27 cellular contexts compared by ENCODE assay signal in the genomic region with DNA sequence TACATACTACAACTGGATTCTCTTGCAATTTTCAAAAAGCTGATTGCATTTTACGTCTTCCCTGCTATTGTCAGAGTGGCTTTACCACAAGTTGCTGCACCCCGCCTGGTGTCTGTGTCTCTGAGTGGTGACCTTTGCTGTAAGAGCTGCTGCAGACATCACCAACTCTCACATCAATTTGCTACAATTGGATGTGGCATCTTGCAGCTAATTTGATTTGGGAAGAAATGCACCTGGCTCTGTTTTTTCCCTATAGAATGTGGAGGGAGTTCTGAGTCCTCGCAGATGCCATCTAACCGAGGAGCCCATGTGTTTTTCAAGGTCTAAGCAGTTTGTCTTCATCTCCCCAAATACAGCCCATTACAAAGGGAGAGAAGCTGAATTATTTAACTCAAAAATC.
"Had no signal": no experiment of that assay in that cellular context is flagged by ENCODE, and none has a peak within 500 bp of the region (broad histone marks: within the 10 kb centered on the region; RNA-seq: fewer than 3 reads in every experiment).

No MANE protein-coding gene starts in this region.

- H3K9me3 ChIP-seq: esophagus muscularis mucosa, heart right ventricle, left ventricle myocardium inferior, lower lobe of right lung, prostate gland, sigmoid colon, thoracic aorta, transverse colon, upper lobe of right lung, uterus had no signal

- H3K36me3 ChIP-seq: esophagus muscularis mucosa, gastroesophageal sphincter, heart right ventricle, left ventricle myocardium inferior, lower lobe of right lung, prostate gland, sigmoid colon, thoracic aorta, transverse colon, upper lobe of right lung, uterus had no signal

- H3K27me3 ChIP-seq: uterus had no signal

- FAIRE-seq: endothelial cell of umbilical vein, islet of Langerhans had no signal

- H3K4me1 ChIP-seq: esophagus muscularis mucosa, foreskin keratinocyte, gastroesophageal sphincter, heart right ventricle, left ventricle myocardium inferior, lower lobe of right lung, prostate gland, sigmoid colon, transverse colon, upper lobe of right lung, uterus had no signal

- H3K4me3 ChIP-seq: coronary artery, esophagus muscularis mucosa, gastroesophageal sphincter, heart right ventricle, left ventricle myocardium inferior, lower lobe of right lung, prostate gland, sigmoid colon, thoracic aorta, transverse colon, upper lobe of right lung, uterus had no signal

- H3K27ac ChIP-seq: coronary artery, esophagus muscularis mucosa, foreskin keratinocyte, gastroesophageal sphincter, heart right ventricle, left ventricle myocardium inferior, lower lobe of right lung, prostate gland, sigmoid colon, thoracic aorta, transverse colon, upper lobe of right lung, uterus had no signal

- DNase-seq: dermis blood vessel endothelial cell; effector memory CD4-positive, alpha-beta T cell; foreskin keratinocyte; heart right ventricle; hippocampal formation; left cardiac atrium; left ventricle myocardium inferior; lower lobe of right lung; naive thymus-derived CD8-positive, alpha-beta T cell; nephron progenitor cell; nucleus accumbens; right cardiac atrium; sigmoid colon; stimulated activated CD4-positive, alpha-beta T cell treated with anti-CD3 and anti-CD28 coated beads, Interleukin-2, amount 100 ng/mL, for 24 hours; stimulated activated CD4-positive, alpha-beta T cell treated with anti-CD3 and anti-CD28 coated beads, Interleukin-4, amount 100 ng/mL, for 24 hours; stimulated activated naive CD8-positive, alpha-beta T cell treated with anti-CD3 and anti-CD28 coated beads, Interleukin-15, Interleukin-2, amounts not matched to agents 100 U/mL and 50 U/mL, for 24 hours; substantia nigra; transverse colon; upper lobe of right lung; uterus had no signal
